ENCODE assay signal across 18 cellular contexts in the genomic region with DNA sequence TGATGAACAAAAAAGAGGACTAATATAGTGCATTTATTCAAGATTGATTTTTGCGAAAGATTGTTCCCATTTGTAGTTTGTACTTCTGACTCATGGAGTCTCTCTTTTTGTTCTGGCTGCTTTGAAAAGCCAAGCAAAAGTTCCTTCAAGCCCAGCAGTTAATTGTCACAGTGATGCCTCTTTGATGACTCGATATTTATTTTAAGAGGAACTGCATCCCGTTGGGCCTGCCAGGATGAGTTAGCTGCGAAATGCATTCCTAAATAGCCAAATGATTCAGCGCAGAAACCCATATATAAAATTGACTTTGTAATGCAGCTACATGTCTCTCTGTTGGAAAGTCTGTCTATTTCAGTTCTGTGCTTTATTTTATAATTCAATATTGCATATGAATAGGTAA.
DNase-seq lines count a peak whose midpoint lies in the region; ATAC-seq and TF ChIP-seq lines count a peak whose summit lies in the region.
"Had no signal": no experiment of that assay in that cellular context is flagged by ENCODE, and none has a peak within 500 bp of the region (broad histone marks: within the 10 kb centered on the region; RNA-seq: fewer than 3 reads in every experiment).

No MANE protein-coding gene starts in this region.

- H3K18ac ChIP-seq in neuronal stem cell (ENCODE audit: low read length) = no peak overlapping the region

- no peak overlapping the region for H3K23ac ChIP-seq in neuronal stem cell (ENCODE audit: low read depth, low read length, poor library complexity)

- H3K4me2 ChIP-seq in PC-3 (ENCODE audit: low read length) (peak overlapping the region; percentile 60), fibroblast of lung (ENCODE audit: extremely low read depth, insufficient read depth, low read length) (no peak overlapping the region), neuronal stem cell (ENCODE audit: insufficient read depth, low read length, poor library complexity, severe bottlenecking) (no peak overlapping the region)

- peak; percentile 40 for DNase-seq in Ammon's horn (ENCODE audit: low spot score)
- DNase-seq in PC-3 = peak; percentile 86
- peak; percentile 76 to 94 for DNase-seq in fibroblast of lung (ENCODE audit: low read depth in 2 of 2)
- no peak for DNase-seq in neuronal stem cell (ENCODE audit: low spot score)
- no peak for DNase-seq in KG1 (lab: John Stamatoyannopoulos, UW)
- no peak for DNase-seq in NCI-H1694 treated with DMSO at 0.1 percent for 48 hours (lab: John Stamatoyannopoulos, UW)
- DNase-seq: activated CD4-positive, alpha-beta T cell treated with anti-CD3 and anti-CD28 coated beads, Interleukin-2, amount 10 ng/mL, durations not matched to agents 7 days and 5 days; activated naive CD8-positive, alpha-beta T cell treated with anti-CD3 and anti-CD28 coated beads for 36 hours; Calu3; heart right ventricle; KBM-7; left cardiac atrium; NCI-H1436; NCI-H226; SJCRH30 had no signal

- H2BK15ac ChIP-seq in neuronal stem cell (ENCODE audit: low read length) = no peak overlapping the region

- H4K91ac ChIP-seq in neuronal stem cell (ENCODE audit: low read depth, low read length, poor library complexity) = no peak overlapping the region

- no CpG with 5 or more reads among the region's 5 CpGs for WGBS in neuronal stem cell (ENCODE audit: extremely low coverage in 2 of 2, insufficient read length in 2 of 2, insufficient replicate concordance in 1 of 2), 2 donors

- H3K4me1 ChIP-seq in PC-3 (ENCODE audit: insufficient read depth, low read length) (peaks cover 36% of the 10 kb centered on the region), fibroblast of lung (ENCODE audit: control insufficient read depth, extremely low read depth, insufficient read depth, low read length) (no peaks in the 10 kb centered on the region), neuronal stem cell (ENCODE audit: control insufficient read depth in 2 of 2, insufficient read depth in 1 of 2, low read depth in 1 of 2, low read length in 2 of 2) (no peaks in the 10 kb centered on the region)
- H3K4me1 ChIP-seq: SJCRH30, vagina had no signal

- H3K14ac ChIP-seq in neuronal stem cell (ENCODE audit: low read length) = no peak overlapping the region

- no peak overlapping the region for H4K8ac ChIP-seq in neuronal stem cell (ENCODE audit: low read depth, low read length)

- H3K27ac ChIP-seq in PC-3 (ENCODE audit: low read length) (peak overlapping the region; percentile 55), fibroblast of lung (ENCODE audit: insufficient read depth, low read length) (no peak overlapping the region), neuronal stem cell (replicated peaks; ENCODE audit: low read length) (no peak overlapping the region)
- H3K27ac ChIP-seq: heart right ventricle, SJCRH30, vagina had no signal

- no peaks in the 10 kb centered on the region for H3K9me2 ChIP-seq in PC-3 (replicated peaks; ENCODE audit: low read length)

- H3K9me3 ChIP-seq in PC-3 (ENCODE audit: low read length) (no peaks in the 10 kb centered on the region), fibroblast of lung (ENCODE audit: control insufficient read depth, insufficient read depth, low read depth, low read length) (no peaks in the 10 kb centered on the region), neuronal stem cell (replicated peaks in 1 of 2; ENCODE audit: control insufficient read depth in 2 of 2, insufficient read depth in 1 of 2, low read depth in 1 of 2, low read length in 2 of 2) (no peaks in the 10 kb centered on the region)
- H3K9me3 ChIP-seq: SJCRH30, vagina had no signal

- H3K9ac ChIP-seq in PC-3 (ENCODE audit: low read length) (no peak overlapping the region), fibroblast of lung (ENCODE audit: insufficient read depth, low read length) (no peak overlapping the region), neuronal stem cell (ENCODE audit: low read depth, low read length, poor library complexity) (no peak overlapping the region)

- no peaks in the 10 kb centered on the region for H3K79me1 ChIP-seq in neuronal stem cell (ENCODE audit: low read depth, low read length)

- H3K4me3 ChIP-seq in PC-3 (ENCODE audit: low read length) = no peak overlapping the region
- no peak overlapping the region for H3K4me3 ChIP-seq in fibroblast of lung (replicated peaks in 1 of 4; ENCODE audit: control extremely low read depth in 1 of 4, insufficient read depth in 1 of 4, low read depth in 3 of 4, low read length in 4 of 4)
- H3K4me3 ChIP-seq in neuronal stem cell (ENCODE audit: low read length in 2 of 2) = no peak overlapping the region
- H3K4me3 ChIP-seq: heart right ventricle, SJCRH30, vagina had no signal

- POLR2A ChIA-PET in PC-3 (lab: Charles Lee; ENCODE audit: unreplicated experiment) = interaction anchor here (0.7 kb wide), 1 partner anchor 18 kb away, joined by 4 read pairs; no protein-coding TSS in a partner anchor

- H2AFZ ChIP-seq in PC-3 (ENCODE audit: low read length) (peak overlapping the region; percentile 7; the same call in 1 of the 2 replicates), fibroblast of lung (ENCODE audit: low read length) (no peak overlapping the region), neuronal stem cell (ENCODE audit: low read length) (peak overlapping the region; percentile 12)

- H2BK120ac ChIP-seq in neuronal stem cell (ENCODE audit: low read depth, low read length) = no peak overlapping the region

- no peak overlapping the region for H2BK5ac ChIP-seq in neuronal stem cell (ENCODE audit: low read length)

- H4K20me1 ChIP-seq in PC-3 (ENCODE audit: low read length) (no peaks in the 10 kb centered on the region), fibroblast of lung (ENCODE audit: control insufficient read depth, extremely low read depth, insufficient read depth, low read length) (no peaks in the 10 kb centered on the region)

- no TSS peak for BruUV-seq in PC-3 (replicated peaks; lab: Mats Ljungman, UMichigan)

- no peaks in the 10 kb centered on the region for H3K27me3 ChIP-seq in PC-3 (ENCODE audit: low read length)
- no peaks in the 10 kb centered on the region for H3K27me3 ChIP-seq in fibroblast of lung (ENCODE audit: control insufficient read depth, insufficient read depth, low read length)
- H3K27me3 ChIP-seq in neuronal stem cell (ENCODE audit: control insufficient read depth in 3 of 3, insufficient read depth in 3 of 3, low read depth in 1 of 3, low read length in 3 of 3) = no peaks in the 10 kb centered on the region
- H3K27me3 ChIP-seq: heart right ventricle, SJCRH30, vagina had no signal

- intact Hi-C loops in PC-3 (cut with micrococcal nuclease) = loop anchor here (1.0 to 10.0 kb wide), 2 partner anchors 19 to 77 kb away; no protein-coding TSS in a partner anchor

- CTCF ChIA-PET in PC-3 (lab: Charles Lee) = no interaction called here

- TF ChIP-seq CTCF in PC-3 (conservative IDR thresholded peaks at IDR 0.05; ENCODE audit: low read depth, low read length) = no peak
- TF ChIP-seq CTCF in fibroblast of lung (conservative IDR thresholded peaks at IDR 0.05 in 1 of 2, IDR thresholded peaks at IDR 0.05 in 1 of 2; ENCODE audit: low read depth in 1 of 2, low read length in 2 of 2) = no peak

- H3F3A ChIP-seq in PC-3 (ENCODE audit: low read length, unreplicated experiment) = no peaks in the 10 kb centered on the region

- H2BK12ac ChIP-seq in neuronal stem cell (ENCODE audit: low read length) = no peak overlapping the region

- H3K79me2 ChIP-seq in PC-3 (ENCODE audit: low read length) (no peaks in the 10 kb centered on the region), fibroblast of lung (ENCODE audit: control insufficient read depth, insufficient read depth, low read length) (no peaks in the 10 kb centered on the region)

- H3K36me3 ChIP-seq in PC-3 (ENCODE audit: low read depth, low read length) (no peaks in the 10 kb centered on the region), fibroblast of lung (ENCODE audit: control insufficient read depth, insufficient read depth, low read length) (no peaks in the 10 kb centered on the region), neuronal stem cell (replicated peaks in 1 of 2; ENCODE audit: control insufficient read depth in 2 of 2, insufficient read depth in 2 of 2, low read length in 2 of 2) (no peaks in the 10 kb centered on the region)
- H3K36me3 ChIP-seq: heart right ventricle, SJCRH30, vagina had no signal

- ATAC-seq in PC-3 = peak; percentile 85
- ATAC-seq in GM21381 (IDR thresholded peaks at IDR 0.05; ENCODE audit: unreplicated experiment) = no peak
- ATAC-seq in HG02884 (IDR thresholded peaks at IDR 0.05; ENCODE audit: unreplicated experiment) = no peak

- no peak overlapping the region for H2AK5ac ChIP-seq in neuronal stem cell (ENCODE audit: low read depth, low read length)

- no peak overlapping the region for H3K4ac ChIP-seq in neuronal stem cell (ENCODE audit: low read length)

Comparison
In these comparisons a context has a peak if more than half of its experiments do, and no peak if none do; other contexts are left out.
1. DNase-seq: peak in Ammon's horn (single experiment), PC-3 (single experiment) and fibroblast of lung (2 of 2); none in neuronal stem cell (single experiment), KG1 (single experiment) and NCI-H1694 treated with DMSO at 0.1 percent for 48 hours (single experiment).